21 cellular contexts compared by ENCODE assay signal in genomic region chr4:4585012-4585670, GRCh38. TPM values are rescaled to one million over a fixed set of nuclear protein-coding genes. Genes with fewer than 3 reads are reported as not detected.
DNase-seq lines count a peak whose midpoint lies in the region; ATAC-seq, FAIRE-seq and TF ChIP-seq lines count a peak whose summit lies in the region.
"Had no signal": no experiment of that assay in that cellular context is flagged by ENCODE, and none has a peak within 500 bp of the region (broad histone marks: within the 10 kb centered on the region; RNA-seq: fewer than 3 reads in every experiment).

No MANE protein-coding gene starts in this region.

- BruUV-seq in IMR-90 (replicated peaks; lab: Mats Ljungman, UMichigan) (no TSS peak), mammary epithelial cell (replicated peaks; lab: Mats Ljungman, UMichigan) (no TSS peak)

- H3K4ac ChIP-seq in IMR-90 (ENCODE audit: low read depth, low read length), result peak overlapping the region; percentile 88

- H3K9me1 ChIP-seq in IMR-90 (ENCODE audit: insufficient read depth, low read length) (no peaks in the 10 kb centered on the region), keratinocyte (ENCODE audit: control insufficient read depth, extremely low read depth, insufficient read depth, low read length) (no peaks in the 10 kb centered on the region)

- ATAC-seq in IMR-90 (ENCODE audit: low read depth), result peak; percentile 84
- ATAC-seq in CD4-positive, alpha-beta T cell (ENCODE audit: poor library complexity), result no peak
- ATAC-seq: A549; activated CD4-positive, alpha-beta T cell treated with anti-CD3 and anti-CD28 coated beads for 36 hours; natural killer cell treated with Interleukin-12 subunit alpha and Interleukin-12 subunit beta and Interleukin-15 and Interleukin-18, amount 100 ng/mL, for 72 hours had no signal

- peak overlapping the region; percentile 81; the same call in 1 of the 2 replicates for H4K5ac ChIP-seq in IMR-90 (ENCODE audit: low read depth, low read length)

- dilution Hi-C loops in IMR-90 (cut with HindIII; ENCODE audit: low sequenced_read_pairs, unreplicated experiment) (no loop called here), mammary epithelial cell (cut with HindIII; ENCODE audit: low sequenced_read_pairs) (no loop called here), keratinocyte (cut with MboI; ENCODE audit: extremely low pct_ligation_motif_present, low sequenced_read_pairs) (no loop called here)

- H3K9ac ChIP-seq in IMR-90 (ENCODE audit: low read depth, low read length) (no peak overlapping the region), mammary epithelial cell (ENCODE audit: insufficient read depth, low read length) (no peak overlapping the region), keratinocyte (ENCODE audit: control insufficient read depth, extremely low read depth, insufficient read depth, low read length) (no peak overlapping the region)

- 13% methylated on average over 1 of the region's 3 CpGs; no CpG with 5 or more reads in 1 of the 2 experiments for WGBS in IMR-90 (ENCODE audit: extremely low coverage in 2 of 2, insufficient read length in 1 of 2), 2 experiments
- 60% methylated on average over 3 of the region's 3 CpGs for WGBS in mammary epithelial cell (ENCODE audit: low coverage, missing lambda C conversion rate)
- 89 to 91% methylated on average over 3 of the region's 3 CpGs for WGBS in sigmoid colon, 2 donors

- no peak overlapping the region for H3K4me3 ChIP-seq in IMR-90 (ENCODE audit: insufficient read depth, low read depth, low read length)
- H3K4me3 ChIP-seq in mammary epithelial cell (replicated peaks in 1 of 3; ENCODE audit: insufficient read depth in 1 of 3, low read depth in 2 of 3, low read length in 3 of 3), result no peak overlapping the region
- no peak overlapping the region for H3K4me3 ChIP-seq in keratinocyte (ENCODE audit: control insufficient read depth in 2 of 3, extremely low read depth in 1 of 3, insufficient read depth in 2 of 3, low read depth in 1 of 3, low read length in 3 of 3)
- no peak overlapping the region for H3K4me3 ChIP-seq in sigmoid colon
- H3K4me3 ChIP-seq: A549 had no signal

- H2BK15ac ChIP-seq in IMR-90 (ENCODE audit: low read depth, low read length), result peak overlapping the region; percentile 89; the same call in 2 of the 3 replicates

- H3K4me2 ChIP-seq in IMR-90 (ENCODE audit: low read depth, low read length) (peak overlapping the region; percentile 48; the same call in 1 of the 2 replicates), mammary epithelial cell (ENCODE audit: insufficient read depth, low read depth, low read length) (no peak overlapping the region), keratinocyte (ENCODE audit: control insufficient read depth, extremely low read depth, insufficient read depth, low read depth, low read length) (no peak overlapping the region)
- H3K4me2 ChIP-seq: A549 had no signal

- no peak overlapping the region for H2AK9ac ChIP-seq in IMR-90 (replicated peaks; ENCODE audit: low read depth, low read length, poor library complexity)

- TF ChIP-seq POLR2A in IMR-90 (IDR thresholded peaks at IDR 0.05; ENCODE audit: low read depth, low read length), result no peak
- no peak for TF ChIP-seq POLR2A in sigmoid colon (IDR thresholded peaks at IDR 0.05)

- H2AFZ ChIP-seq in IMR-90 (replicated peaks; ENCODE audit: low read length, poor library complexity) (no peak overlapping the region), mammary epithelial cell (ENCODE audit: low read depth, low read length) (no peak overlapping the region), keratinocyte (ENCODE audit: control insufficient read depth, low read length) (no peak overlapping the region)

- CTCF ChIA-PET in IMR-90 (lab: Yijun Ruan, JAX), result interaction anchor here (0.8 kb wide), 1 partner anchor 9 kb away, joined by 3 read pairs; no protein-coding TSS in a partner anchor
- CTCF ChIA-PET in mammary epithelial cell (lab: Charles Lee; ENCODE audit: low non-redundant PET), result no interaction called here
- CTCF ChIA-PET in CD4-positive, alpha-beta T cell (lab: Charles Lee), result no interaction called here

- H3K27me3 ChIP-seq in IMR-90 (ENCODE audit: control insufficient read depth, insufficient read depth, low read length) (no peaks in the 10 kb centered on the region), mammary epithelial cell (ENCODE audit: insufficient read depth, low read length) (no peaks in the 10 kb centered on the region), keratinocyte (ENCODE audit: control insufficient read depth, extremely low read depth, insufficient read depth, low read length) (no peaks in the 10 kb centered on the region), sigmoid colon (no peaks in the 10 kb centered on the region)
- no peaks in the 10 kb centered on the region for H3K27me3 ChIP-seq in CD4-positive, alpha-beta T cell (ENCODE audit: control insufficient read depth, insufficient read depth, low read length)

- H3K27ac Mint-ChIP-seq in CD4-positive, alpha-beta T cell, result no peak overlapping the region
- H3K27ac Mint-ChIP-seq: activated CD4-positive, alpha-beta T cell treated with anti-CD3 and anti-CD28 coated beads for 36 hours; natural killer cell treated with Interleukin-12 subunit alpha and Interleukin-12 subunit beta and Interleukin-15 and Interleukin-18, amount 100 ng/mL, for 72 hours had no signal

- peak overlapping the region; percentile 61 to 91; a peak in 3 of 4 replicates for H4K8ac ChIP-seq in IMR-90 (ENCODE audit: low read depth in 2 of 2, low read length in 2 of 2)

- peaks cover 7% of the 10 kb centered on the region for H3K4me1 ChIP-seq in IMR-90 (ENCODE audit: control insufficient read depth, insufficient read depth, low read length)
- no peaks in the 10 kb centered on the region for H3K4me1 ChIP-seq in mammary epithelial cell (ENCODE audit: insufficient read depth, low read length)
- H3K4me1 ChIP-seq in keratinocyte (ENCODE audit: control insufficient read depth, extremely low read depth, insufficient read depth, low read length), result peaks cover 26% of the 10 kb centered on the region
- no peaks in the 10 kb centered on the region for H3K4me1 ChIP-seq in sigmoid colon
- H3K4me1 ChIP-seq: A549, Caco-2 had no signal

- no peaks in the 10 kb centered on the region for H3K36me3 ChIP-seq in IMR-90 (ENCODE audit: control insufficient read depth, insufficient read depth, low read length)
- H3K36me3 ChIP-seq in mammary epithelial cell (ENCODE audit: insufficient read depth, low read length), result no peaks in the 10 kb centered on the region
- H3K36me3 ChIP-seq in keratinocyte (ENCODE audit: control insufficient read depth in 2 of 2, extremely low read depth in 1 of 2, insufficient read depth in 2 of 2, low read length in 2 of 2), result no peaks in the 10 kb centered on the region
- no peaks in the 10 kb centered on the region for H3K36me3 ChIP-seq in sigmoid colon

- no peaks in the 10 kb centered on the region for H3K9me3 Mint-ChIP-seq in CD4-positive, alpha-beta T cell

- H2BK120ac ChIP-seq in IMR-90 (ENCODE audit: low read depth, low read length), result peak overlapping the region; percentile 87

- intact Hi-C loops in IMR-90 (cut with micrococcal nuclease) (no loop called here), mammary epithelial cell (cut with micrococcal nuclease) (no loop called here), sigmoid colon (cut with DNase I) (no loop called here)
- intact Hi-C loops in CD4-positive, alpha-beta T cell (cut with DNase I, micrococcal nuclease), result no loop called here

- DNase-seq in AG08395 (ENCODE audit: low spot score) (peak; percentile 67), IMR-90 (peak; percentile 82), mammary epithelial cell (peak; percentile 33), keratinocyte (ENCODE audit: low read depth, low spot score) (no peak), sigmoid colon (no peak), amygdala (lab: John Stamatoyannopoulos, UW) (no peak), HT-29 (ENCODE audit: low spot score) (no peak)
- DNase-seq in CD4-positive, alpha-beta T cell, result no peak
- DNase-seq: activated CD4-positive, alpha-beta T cell treated with anti-CD3 and anti-CD28 coated beads for 36 hours; activated CD8-positive, alpha-beta memory T cell treated with anti-CD3 and anti-CD28 coated beads, Interleukin-2, amount 50 U/mL, for 48 hours; activated naive CD4-positive, alpha-beta T cell; Caco-2; central memory CD4-positive, alpha-beta T cell; effector memory CD4-positive, alpha-beta T cell; GDM1; GOT3; NCI-H2029; NCI-H524 treated with DMSO at 0.1 percent for 48 hours; T1000 had no signal

- H3K27me3 Mint-ChIP-seq in CD4-positive, alpha-beta T cell, result no peaks in the 10 kb centered on the region
- H3K27me3 Mint-ChIP-seq: activated CD4-positive, alpha-beta T cell treated with anti-CD3 and anti-CD28 coated beads for 36 hours; natural killer cell treated with Interleukin-12 subunit alpha and Interleukin-12 subunit beta and Interleukin-15 and Interleukin-18, amount 100 ng/mL, for 72 hours had no signal

- H3K56ac ChIP-seq in IMR-90 (ENCODE audit: extremely low read depth, insufficient read depth, low read length), result peak overlapping the region; percentile 62

- no peaks in the 10 kb centered on the region for H3K4me1 Mint-ChIP-seq in CD4-positive, alpha-beta T cell (ENCODE audit: low read depth)
- H3K4me1 Mint-ChIP-seq: activated CD4-positive, alpha-beta T cell treated with anti-CD3 and anti-CD28 coated beads for 36 hours had no signal

- H3K18ac ChIP-seq in IMR-90 (ENCODE audit: low read depth, low read length), result peak overlapping the region; percentile 93

- peak overlapping the region; percentile 69; the same call in 1 of the 2 replicates for H3K23ac ChIP-seq in IMR-90 (ENCODE audit: low read depth, low read length)

- H3K14ac ChIP-seq in IMR-90 (replicated peaks; ENCODE audit: low read depth, low read length), result peak overlapping the region; percentile 86; the same call in 1 of the 2 replicates

- TF ChIP-seq EP300 in sigmoid colon (IDR thresholded peaks at IDR 0.05), result no peak

- in situ Hi-C loops in IMR-90 (cut with MboI; ENCODE audit: low sequenced_read_pairs), result no loop called here
- in situ Hi-C loops in mammary epithelial cell (cut with MboI; ENCODE audit: low sequenced_read_pairs in 2 of 2), result no loop called here

- no peak for TF ChIP-seq RAD21 in IMR-90 (IDR thresholded peaks at IDR 0.05; ENCODE audit: low read length)

- H3K27ac ChIP-seq in IMR-90 (ENCODE audit: insufficient read depth, low read length), result peak overlapping the region; percentile 96
- no peak overlapping the region for H3K27ac ChIP-seq in mammary epithelial cell (ENCODE audit: insufficient read depth, low read depth, low read length)
- peak overlapping the region; percentile 30 for H3K27ac ChIP-seq in keratinocyte (ENCODE audit: control insufficient read depth, insufficient read depth, low read length)
- H3K27ac ChIP-seq in sigmoid colon, result no peak overlapping the region
- no peak overlapping the region for H3K27ac ChIP-seq in CD4-positive, alpha-beta T cell (ENCODE audit: low read depth, low read length)
- H3K27ac ChIP-seq: A549 had no signal

- H3K9me3 ChIP-seq in IMR-90 (ENCODE audit: control insufficient read depth, insufficient read depth, low read length), result no peaks in the 10 kb centered on the region; the same call in 1 of the 2 replicates
- no peaks in the 10 kb centered on the region for H3K9me3 ChIP-seq in mammary epithelial cell (replicated peaks; ENCODE audit: insufficient read depth, low read length)
- H3K9me3 ChIP-seq in keratinocyte (ENCODE audit: control insufficient read depth, low read depth, low read length), result no peaks in the 10 kb centered on the region
- H3K9me3 ChIP-seq in sigmoid colon, result no peaks in the 10 kb centered on the region
- no peaks in the 10 kb centered on the region for H3K9me3 ChIP-seq in CD4-positive, alpha-beta T cell (ENCODE audit: control insufficient read depth, low read length)
- H3K9me3 ChIP-seq: Caco-2 had no signal

- H3K79me2 ChIP-seq in mammary epithelial cell (ENCODE audit: insufficient read depth, low read length) (no peaks in the 10 kb centered on the region), keratinocyte (ENCODE audit: control insufficient read depth, insufficient read depth, low read length) (no peaks in the 10 kb centered on the region)

- no peaks in the 10 kb centered on the region for H3K79me1 ChIP-seq in IMR-90 (ENCODE audit: low read depth in 1 of 2, low read length in 2 of 2)

- H3K36me3 Mint-ChIP-seq in CD4-positive, alpha-beta T cell (ENCODE audit: low read depth), result peaks cover 20% of the 10 kb centered on the region

- H2AK5ac ChIP-seq in IMR-90 (ENCODE audit: low read depth, low read length), result peak overlapping the region; percentile 54; the same call in 1 of the 2 replicates

- no peak overlapping the region for H3K4me3 Mint-ChIP-seq in CD4-positive, alpha-beta T cell
- H3K4me3 Mint-ChIP-seq: activated CD4-positive, alpha-beta T cell treated with anti-CD3 and anti-CD28 coated beads for 36 hours; natural killer cell treated with Interleukin-12 subunit alpha and Interleukin-12 subunit beta and Interleukin-15 and Interleukin-18, amount 100 ng/mL, for 72 hours had no signal

- FAIRE-seq in keratinocyte (lab: Jason Lieb, UNC), result peak; percentile 76
- FAIRE-seq: A549 had no signal

- POLR2A ChIA-PET in IMR-90 (lab: Charles Lee; ENCODE audit: unreplicated experiment), result no interaction called here
- POLR2A ChIA-PET in CD4-positive, alpha-beta T cell (lab: Charles Lee), result no interaction called here

- H4K20me1 ChIP-seq in IMR-90 (ENCODE audit: insufficient read depth, low read length) (no peaks in the 10 kb centered on the region), mammary epithelial cell (ENCODE audit: insufficient read depth, low read length) (no peaks in the 10 kb centered on the region), keratinocyte (ENCODE audit: control insufficient read depth, extremely low read depth, insufficient read depth, low read length) (no peaks in the 10 kb centered on the region)

- peak overlapping the region; percentile 83 for H4K91ac ChIP-seq in IMR-90 (ENCODE audit: insufficient read depth, low read depth, low read length)

- peak overlapping the region; percentile 87 for H2BK5ac ChIP-seq in IMR-90 (ENCODE audit: low read depth, low read length, poor library complexity, severe bottlenecking)

- peak overlapping the region; percentile 92 for H2BK20ac ChIP-seq in IMR-90 (ENCODE audit: low read depth, low read length)

- TF ChIP-seq CTCF in IMR-90 (conservative IDR thresholded peaks at IDR 0.05; ENCODE audit: low read depth, low read length) (no peak), mammary epithelial cell (conservative IDR thresholded peaks at IDR 0.05 in 1 of 2, IDR thresholded peaks at IDR 0.05 in 1 of 2; ENCODE audit: extremely low read depth in 1 of 2, insufficient read depth in 1 of 2, low read depth in 1 of 2, low read length in 2 of 2) (no peak), keratinocyte (optimal IDR thresholded peaks at IDR 0.05 in 1 of 3, IDR thresholded peaks at IDR 0.05 in 1 of 3, conservative IDR thresholded peaks at IDR 0.05 in 1 of 3; ENCODE audit: extremely low read depth in 1 of 3, insufficient read depth in 2 of 3, low read length in 3 of 3) (no peak), sigmoid colon (IDR thresholded peaks at IDR 0.05) (no peak)
- no peak for TF ChIP-seq CTCF in CD4-positive, alpha-beta T cell (IDR thresholded peaks at IDR 0.05)

RNA-seq across cellular contexts. Expression of gene STX18, which starts 43.3 kb away (rescaled TPM):
- total RNA-seq in IMR-90 (2012; rRNA removed) (20.1 and 26.9 TPM in 2 replicates), mammary epithelial cell (10 to 100 TPM; 17.7 to 25.0 TPM), sigmoid colon (10 to 100 TPM; 23.5 to 26.9 (median 26.0) TPM)
- polyA plus RNA-seq in IMR-90 (2012; rRNA removed) (20.2 and 23.4 TPM in 2 replicates), mammary epithelial cell (15.1 TPM), keratinocyte (16.6 to 21.6 TPM (median 18.1 TPM) in 3 replicates), sigmoid colon (10 to 100 TPM; 24.1 to 45.1 (median 32.4) TPM)
- 28.5 and 38.9 TPM in 2 replicates for polyA plus RNA-seq in IMR-90 (2012; cell fraction: cytosol; rRNA removed)
- 32.2 and 66.6 TPM in 2 replicates for polyA plus RNA-seq in IMR-90 (2012; cell fraction: nucleus; rRNA removed; ENCODE audit: low replicate concordance)
- polyA minus RNA-seq in mammary epithelial cell (3.9 TPM), keratinocyte (10.5 to 17.1 TPM (median 16.3 TPM) in 3 replicates)
- polyA plus RNA-seq in keratinocyte (2011; ENCODE audit: low read depth), result 47.9 TPM
- 13.9 and 28.3 TPM in 2 replicates for polyA plus RNA-seq in keratinocyte (2011; cell fraction: cytosol; rRNA removed)
- 20.8 and 27.1 TPM in 2 replicates for polyA plus RNA-seq in keratinocyte (2011; cell fraction: nucleus; rRNA removed)
- 16.4 and 21.2 TPM in 2 replicates for polyA plus RNA-seq in keratinocyte (2012; ENCODE audit: low replicate concordance)
- 5.0 TPM for polyA minus RNA-seq in keratinocyte (2011; cell fraction: cytosol; rRNA and poly(A)+ RNA removed)
- 9.4 and 18.2 TPM in 2 replicates for polyA minus RNA-seq in keratinocyte (2011; cell fraction: nucleus; rRNA and poly(A)+ RNA removed)
- 10 to 100 TPM; 15.2 to 15.5 TPM for total RNA-seq in CD4-positive, alpha-beta T cell
- total RNA-seq in HT-29 (2014; rRNA removed; shearing (Covaris generic)), result 26.0 and 26.4 TPM in 2 replicates

Comparison
In these comparisons a context has a peak if more than half of its experiments do, and no peak if none do; other contexts are left out.
1. DNase-seq: peak in AG08395 (single experiment), IMR-90 (single experiment) and mammary epithelial cell (single experiment); none in keratinocyte (single experiment), sigmoid colon (single experiment), amygdala (0 of 56), CD4-positive, alpha-beta T cell (0 of 10) and HT-29 (single experiment).
2. H3K27ac ChIP-seq: peak in IMR-90 (single experiment) and keratinocyte (single experiment); none in mammary epithelial cell (single experiment), sigmoid colon (0 of 4) and CD4-positive, alpha-beta T cell (single experiment).